ENCODE assay signal across 18 cellular contexts in the genomic region with DNA sequence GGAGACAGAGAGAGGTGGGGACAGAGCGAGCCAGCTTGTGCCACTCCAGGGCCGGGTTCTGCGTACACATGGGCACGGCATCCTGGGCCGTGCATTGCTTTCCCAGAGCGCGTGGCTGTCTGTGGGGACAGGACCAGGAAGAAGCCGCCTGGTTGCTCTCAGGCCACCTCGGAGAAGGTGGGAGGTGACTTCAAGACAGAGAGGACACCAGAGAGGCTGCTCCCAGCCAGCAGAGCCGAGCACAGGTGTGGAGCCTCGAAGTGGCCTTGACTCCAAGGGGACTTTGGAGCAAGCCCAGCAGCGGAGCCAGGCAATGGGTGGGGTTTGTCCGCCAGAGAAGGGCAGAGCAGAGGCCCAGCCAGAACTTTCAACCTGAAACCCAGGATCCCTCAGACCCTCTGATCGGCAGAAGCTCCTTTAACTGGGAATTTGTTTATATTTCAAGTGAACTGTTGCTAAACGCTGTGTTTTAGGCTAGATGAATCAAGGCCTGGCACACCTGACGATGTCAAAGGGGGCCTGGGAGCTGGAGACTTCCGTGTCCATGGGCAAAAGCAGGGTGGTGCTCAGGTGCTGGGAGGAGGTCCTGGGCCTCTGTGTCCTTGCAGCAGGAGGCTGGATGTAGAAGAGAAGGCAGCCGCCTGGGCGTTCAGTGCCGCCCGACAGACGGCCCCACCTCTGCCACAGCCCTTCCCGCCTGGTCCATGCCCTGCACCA.
DNase-seq lines count a peak whose midpoint lies in the region; ATAC-seq and TF ChIP-seq lines count a peak whose summit lies in the region.
"Had no signal": no experiment of that assay in that cellular context is flagged by ENCODE, and none has a peak within 500 bp of the region (broad histone marks: within the 10 kb centered on the region; RNA-seq: fewer than 3 reads in every experiment).

No MANE protein-coding gene starts in this region.

- H3K27me3 ChIP-seq in Peyer's patch (no peaks in the 10 kb centered on the region), left lung (peaks cover 0 to 8% of the 10 kb centered on the region in 2 donors), spleen (replicated peaks in 1 of 7) (peaks cover 0 to 25% (median 2%) of the 10 kb centered on the region in 7 donors), SK-N-SH (ENCODE audit: insufficient read depth) (no peaks in the 10 kb centered on the region)
- H3K27me3 ChIP-seq: foreskin keratinocyte, SJSA1 had no signal

- TF ChIP-seq EP300 in SK-N-SH (IDR thresholded peaks at IDR 0.05; ENCODE audit: borderline replicate concordance in 1 of 2, low read depth in 1 of 2, low read length in 1 of 2) = no peak

- H3K4me3 ChIP-seq in Peyer's patch (no peak overlapping the region), left lung (no peak overlapping the region), spleen (no peak overlapping the region), SK-N-SH (ENCODE audit: low read depth in 2 of 2, low read length in 1 of 2) (no peak overlapping the region)
- H3K4me3 ChIP-seq: PC-9, SJSA1 had no signal

- H3K9me3 ChIP-seq in Peyer's patch (no peaks in the 10 kb centered on the region), left lung (peaks cover 0 to 8% of the 10 kb centered on the region in 2 donors), spleen (peaks cover 0 to 10% (median 0%) of the 10 kb centered on the region in 8 donors), SK-N-SH (no peaks in the 10 kb centered on the region)

- H3K9ac ChIP-seq in SK-N-SH = no peak overlapping the region

- H4K20me1 ChIP-seq in SK-N-SH (ENCODE audit: insufficient read depth) = no peaks in the 10 kb centered on the region

- no peak overlapping the region for H3K4me2 ChIP-seq in SK-N-SH
- H3K4me2 ChIP-seq: PC-9 had no signal

- POLR2A ChIA-PET in SK-N-SH (lab: Yijun Ruan, JAX) = no interaction called here

- no peak for TF ChIP-seq RAD21 in SK-N-SH (IDR thresholded peaks at IDR 0.05; ENCODE audit: low read length)

- 76 to 81% (median 80%) methylated on average over 23 of the region's 23 CpGs for WGBS in spleen, 5 donors
- 69% methylated on average over 13 of the region's 23 CpGs for WGBS in SK-N-SH (ENCODE audit: low lambda C conversion rate)

- no peaks in the 10 kb centered on the region for H3K79me2 ChIP-seq in SK-N-SH (ENCODE audit: insufficient read depth)

- H3K9me2 ChIP-seq in SK-N-SH = no peaks in the 10 kb centered on the region

- no peak for TF ChIP-seq CTCF in Peyer's patch (IDR thresholded peaks at IDR 0.05)
- TF ChIP-seq CTCF in left lung (IDR thresholded peaks at IDR 0.05) = no peak
- no peak for TF ChIP-seq CTCF in spleen (IDR thresholded peaks at IDR 0.05 in 8 of 11, conservative IDR thresholded peaks at IDR 0.05 in 3 of 11)
- no peak for TF ChIP-seq CTCF in SK-N-SH (IDR thresholded peaks at IDR 0.05)

- H2AFZ ChIP-seq in SK-N-SH (ENCODE audit: low read depth) = no peak overlapping the region
- H2AFZ ChIP-seq: PC-9 had no signal

- H3K27ac ChIP-seq in Peyer's patch = no peak overlapping the region
- no peak overlapping the region for H3K27ac ChIP-seq in left lung
- no peak overlapping the region for H3K27ac ChIP-seq in spleen
- H3K27ac ChIP-seq in SK-N-SH (ENCODE audit: low read depth in 2 of 2, low read length in 1 of 2) = no peak overlapping the region
- H3K27ac ChIP-seq: foreskin keratinocyte, PC-9, SJSA1 had no signal

- no peaks in the 10 kb centered on the region for H3F3A ChIP-seq in SK-N-SH (replicated peaks; ENCODE audit: insufficient read depth)

- H3K36me3 ChIP-seq in Peyer's patch = no peaks in the 10 kb centered on the region
- no peaks in the 10 kb centered on the region for H3K36me3 ChIP-seq in left lung
- H3K36me3 ChIP-seq in spleen = no peaks in the 10 kb centered on the region
- no peaks in the 10 kb centered on the region for H3K36me3 ChIP-seq in SK-N-SH (replicated peaks in 1 of 2; ENCODE audit: control insufficient read depth in 1 of 2, insufficient read depth in 2 of 2, low read length in 1 of 2)
- H3K36me3 ChIP-seq: SJSA1 had no signal

- DNase-seq in HT-29 (ENCODE audit: low spot score) (peak; percentile 33), Peyer's patch (peak in 2 of 3 donors; percentile 47 to 49), left lung (peak; percentile 28 to 66), spleen (peak; percentile 72), NCI-H1694 treated with DMSO at 0.1 percent for 48 hours (lab: John Stamatoyannopoulos, UW) (no peak), SK-N-SH (no peak)
- DNase-seq: activated CD4-positive, alpha-beta T cell treated with anti-CD3 and anti-CD28 coated beads, Interleukin-2, amount 50 U/mL, for 4 hours; activated naive CD4-positive, alpha-beta T cell; central memory CD4-positive, alpha-beta T cell; DMS79; foreskin keratinocyte; H7; NCI-H2107; PC-9; retina had no signal

- TF ChIP-seq POLR2A in Peyer's patch (IDR thresholded peaks at IDR 0.05) (no peak), spleen (IDR thresholded peaks at IDR 0.05) (no peak)

- ATAC-seq in left lung (no peak), HG03378 (IDR thresholded peaks at IDR 0.05; ENCODE audit: unreplicated experiment) (no peak)
- ATAC-seq: CD8-positive, alpha-beta T cell; foreskin keratinocyte had no signal

- CTCF ChIA-PET in SK-N-SH (lab: Yijun Ruan, JAX) = no interaction called here

- H3K4me1 ChIP-seq in Peyer's patch (peaks cover 0 to 9% (median 0%) of the 10 kb centered on the region in 4 donors), left lung (peaks cover 0 to 13% of the 10 kb centered on the region in 2 donors), spleen (no peaks in the 10 kb centered on the region), SK-N-SH (ENCODE audit: control insufficient read depth in 1 of 2, insufficient read depth in 2 of 2, low read depth in 1 of 2, low read length in 1 of 2) (peaks cover 0 to 45% of the 10 kb centered on the region in 2 experiments; a peak in 1 of 4 replicates)
- H3K4me1 ChIP-seq: SJSA1 had no signal

- intact Hi-C loops in left lung (cut with DNase I) = no loop called here
- intact Hi-C loops in spleen (cut with DNase I; ENCODE audit: low total_unique reads) = no loop called here

TF ChIP-seq in SK-N-SH, 30 proteins besides CTCF, POLR2A, EP300 and RAD21:
- TF ChIP-seq NRF1 (IDR thresholded peaks at IDR 0.05; ENCODE audit: low read depth, low read length) (no peak), FOSL2 (IDR thresholded peaks at IDR 0.05; ENCODE audit: borderline replicate concordance, low read depth) (no peak), FOXM1 (IDR thresholded peaks at IDR 0.05; ENCODE audit: low read depth) (no peak), RFX5 (IDR thresholded peaks at IDR 0.05; ENCODE audit: low read length) (no peak), TEAD4 (IDR thresholded peaks at IDR 0.05; ENCODE audit: borderline replicate concordance, insufficient read depth) (no peak), ELF1 (IDR thresholded peaks at IDR 0.05) (no peak), MEF2A (IDR thresholded peaks at IDR 0.05; ENCODE audit: borderline replicate concordance, low read depth) (no peak), CHD2 (IDR thresholded peaks at IDR 0.05; ENCODE audit: low read length, partially characterized antibody) (no peak)
- TF ChIP-seq, protein P1, sequence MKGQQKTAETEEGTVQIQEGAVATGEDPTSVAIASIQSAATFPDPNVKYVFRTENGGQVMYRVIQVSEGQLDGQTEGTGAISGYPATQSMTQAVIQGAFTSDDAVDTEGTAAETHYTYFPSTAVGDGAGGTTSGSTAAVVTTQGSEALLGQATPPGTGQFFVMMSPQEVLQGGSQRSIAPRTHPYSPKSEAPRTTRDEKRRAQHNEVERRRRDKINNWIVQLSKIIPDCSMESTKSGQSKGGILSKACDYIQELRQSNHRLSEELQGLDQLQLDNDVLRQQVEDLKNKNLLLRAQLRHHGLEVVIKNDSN (IDR thresholded peaks at IDR 0.05; ENCODE audit: borderline replicate concordance, low read depth) = no peak
- TF ChIP-seq, protein P2, sequence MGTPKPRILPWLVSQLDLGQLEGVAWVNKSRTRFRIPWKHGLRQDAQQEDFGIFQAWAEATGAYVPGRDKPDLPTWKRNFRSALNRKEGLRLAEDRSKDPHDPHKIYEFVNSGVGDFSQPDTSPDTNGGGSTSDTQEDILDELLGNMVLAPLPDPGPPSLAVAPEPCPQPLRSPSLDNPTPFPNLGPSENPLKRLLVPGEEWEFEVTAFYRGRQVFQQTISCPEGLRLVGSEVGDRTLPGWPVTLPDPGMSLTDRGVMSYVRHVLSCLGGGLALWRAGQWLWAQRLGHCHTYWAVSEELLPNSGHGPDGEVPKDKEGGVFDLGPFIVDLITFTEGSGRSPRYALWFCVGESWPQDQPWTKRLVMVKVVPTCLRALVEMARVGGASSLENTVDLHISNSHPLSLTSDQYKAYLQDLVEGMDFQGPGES (IDR thresholded peaks at IDR 0.05; ENCODE audit: low read depth, low read length) = no peak
TF ChIP-seq in SK-N-SH: peak in this region for 0.

Comparison
In these comparisons a context has a peak if more than half of its experiments do, and no peak if none do; other contexts are left out.
1. DNase-seq: peak in HT-29 (single experiment), Peyer's patch (2 of 3), left lung (2 of 2) and spleen (single experiment); none in NCI-H1694 treated with DMSO at 0.1 percent for 48 hours (single experiment) and SK-N-SH (single experiment).